In the genomic region with DNA sequence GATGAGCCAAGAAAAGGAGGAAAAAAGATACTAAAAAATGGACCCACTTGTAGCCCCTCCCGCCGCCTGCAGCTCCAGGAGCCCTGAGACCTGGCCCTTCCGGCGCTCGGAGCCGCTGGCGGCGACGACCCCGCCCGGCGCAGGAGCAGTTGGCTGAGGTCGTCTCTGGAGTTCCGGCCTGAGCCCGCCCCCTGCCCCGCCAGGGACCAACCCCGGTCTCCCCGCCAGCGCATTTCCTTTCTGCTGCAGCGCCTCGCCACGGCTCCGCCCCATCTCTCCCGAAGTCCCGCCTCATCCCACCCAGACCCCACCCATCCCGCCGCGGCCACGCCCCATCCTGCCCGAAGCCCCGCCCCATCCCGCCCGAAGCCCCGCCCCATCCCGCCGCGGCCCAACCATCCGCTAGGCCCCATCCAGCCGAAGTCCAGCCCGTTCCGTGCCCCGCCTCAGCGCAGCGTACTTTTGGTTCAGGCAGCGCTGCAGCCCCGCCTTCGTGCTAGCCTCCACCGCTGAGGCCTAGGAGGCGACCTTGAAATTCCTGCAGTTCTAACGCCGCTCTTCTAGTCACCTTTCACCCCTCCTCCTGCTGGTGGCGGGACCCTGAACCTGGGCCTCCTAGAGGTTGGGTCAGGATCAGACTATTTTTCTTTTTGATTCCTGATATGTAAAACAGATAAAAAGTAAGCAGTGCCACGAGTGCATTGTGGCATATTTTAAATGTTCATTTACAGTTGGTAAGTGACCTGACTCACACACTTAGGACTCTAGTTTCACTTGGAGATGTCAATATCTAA, we compare ENCODE assay signal across 1 cellular context.
TF ChIP-seq lines count a peak whose summit lies in the region.

A gene with protein sequence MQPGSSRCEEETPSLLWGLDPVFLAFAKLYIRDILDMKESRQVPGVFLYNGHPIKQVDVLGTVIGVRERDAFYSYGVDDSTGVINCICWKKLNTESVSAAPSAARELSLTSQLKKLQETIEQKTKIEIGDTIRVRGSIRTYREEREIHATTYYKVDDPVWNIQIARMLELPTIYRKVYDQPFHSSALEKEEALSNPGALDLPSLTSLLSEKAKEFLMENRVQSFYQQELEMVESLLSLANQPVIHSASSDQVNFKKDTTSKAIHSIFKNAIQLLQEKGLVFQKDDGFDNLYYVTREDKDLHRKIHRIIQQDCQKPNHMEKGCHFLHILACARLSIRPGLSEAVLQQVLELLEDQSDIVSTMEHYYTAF (minus strand): TSS at position 132 of the 794 bp plus-strand sequence. CDS start 590 bp downstream, outside the sequence.

TF ChIP-seq in HEK293, 187 proteins besides CTCF, POLR2A, EP300 and RAD21 (continued from another document):
- TF ChIP-seq, protein P1, sequence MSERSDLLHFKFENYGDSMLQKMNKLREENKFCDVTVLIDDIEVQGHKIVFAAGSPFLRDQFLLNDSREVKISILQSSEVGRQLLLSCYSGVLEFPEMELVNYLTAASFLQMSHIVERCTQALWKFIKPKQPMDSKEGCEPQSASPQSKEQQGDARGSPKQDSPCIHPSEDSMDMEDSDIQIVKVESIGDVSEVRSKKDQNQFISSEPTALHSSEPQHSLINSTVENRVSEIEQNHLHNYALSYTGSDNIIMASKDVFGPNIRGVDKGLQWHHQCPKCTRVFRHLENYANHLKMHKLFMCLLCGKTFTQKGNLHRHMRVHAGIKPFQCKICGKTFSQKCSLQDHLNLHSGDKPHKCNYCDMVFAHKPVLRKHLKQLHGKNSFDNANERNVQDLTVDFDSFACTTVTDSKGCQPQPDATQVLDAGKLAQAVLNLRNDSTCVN (tag by site-specific recombination; optimal IDR thresholded peaks at IDR 0.05): peak; percentile 44
- TF ChIP-seq FEZF1 (tag by site-specific recombination; IDR thresholded peaks at IDR 0.05): peak; percentile 67
- no peak for TF ChIP-seq ZNF558 (tag by site-specific recombination; IDR thresholded peaks at IDR 0.05)
- TF ChIP-seq, protein P2, sequence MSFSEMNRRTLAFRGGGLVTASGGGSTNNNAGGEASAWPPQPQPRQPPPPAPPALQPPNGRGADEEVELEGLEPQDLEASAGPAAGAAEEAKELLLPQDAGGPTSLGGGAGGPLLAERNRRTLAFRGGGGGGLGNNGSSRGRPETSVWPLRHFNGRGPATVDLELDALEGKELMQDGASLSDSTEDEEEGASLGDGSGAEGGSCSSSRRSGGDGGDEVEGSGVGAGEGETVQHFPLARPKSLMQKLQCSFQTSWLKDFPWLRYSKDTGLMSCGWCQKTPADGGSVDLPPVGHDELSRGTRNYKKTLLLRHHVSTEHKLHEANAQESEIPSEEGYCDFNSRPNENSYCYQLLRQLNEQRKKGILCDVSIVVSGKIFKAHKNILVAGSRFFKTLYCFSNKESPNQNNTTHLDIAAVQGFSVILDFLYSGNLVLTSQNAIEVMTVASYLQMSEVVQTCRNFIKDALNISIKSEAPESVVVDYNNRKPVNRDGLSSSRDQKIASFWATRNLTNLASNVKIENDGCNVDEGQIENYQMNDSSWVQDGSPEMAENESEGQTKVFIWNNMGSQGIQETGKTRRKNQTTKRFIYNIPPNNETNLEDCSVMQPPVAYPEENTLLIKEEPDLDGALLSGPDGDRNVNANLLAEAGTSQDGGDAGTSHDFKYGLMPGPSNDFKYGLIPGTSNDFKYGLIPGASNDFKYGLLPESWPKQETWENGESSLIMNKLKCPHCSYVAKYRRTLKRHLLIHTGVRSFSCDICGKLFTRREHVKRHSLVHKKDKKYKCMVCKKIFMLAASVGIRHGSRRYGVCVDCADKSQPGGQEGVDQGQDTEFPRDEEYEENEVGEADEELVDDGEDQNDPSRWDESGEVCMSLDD (tag by site-specific recombination; IDR thresholded peaks at IDR 0.05): no peak; the same call in 1 of the 2 replicates
- TF ChIP-seq, protein P3, sequence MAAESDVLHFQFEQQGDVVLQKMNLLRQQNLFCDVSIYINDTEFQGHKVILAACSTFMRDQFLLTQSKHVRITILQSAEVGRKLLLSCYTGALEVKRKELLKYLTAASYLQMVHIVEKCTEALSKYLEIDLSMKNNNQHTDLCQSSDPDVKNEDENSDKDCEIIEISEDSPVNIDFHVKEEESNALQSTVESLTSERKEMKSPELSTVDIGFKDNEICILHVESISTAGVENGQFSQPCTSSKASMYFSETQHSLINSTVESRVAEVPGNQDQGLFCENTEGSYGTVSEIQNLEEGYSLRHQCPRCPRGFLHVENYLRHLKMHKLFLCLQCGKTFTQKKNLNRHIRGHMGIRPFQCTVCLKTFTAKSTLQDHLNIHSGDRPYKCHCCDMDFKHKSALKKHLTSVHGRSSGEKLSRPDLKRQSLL (tag by site-specific recombination; IDR thresholded peaks at IDR 0.05): peak; percentile 95
- TF ChIP-seq, protein P4, sequence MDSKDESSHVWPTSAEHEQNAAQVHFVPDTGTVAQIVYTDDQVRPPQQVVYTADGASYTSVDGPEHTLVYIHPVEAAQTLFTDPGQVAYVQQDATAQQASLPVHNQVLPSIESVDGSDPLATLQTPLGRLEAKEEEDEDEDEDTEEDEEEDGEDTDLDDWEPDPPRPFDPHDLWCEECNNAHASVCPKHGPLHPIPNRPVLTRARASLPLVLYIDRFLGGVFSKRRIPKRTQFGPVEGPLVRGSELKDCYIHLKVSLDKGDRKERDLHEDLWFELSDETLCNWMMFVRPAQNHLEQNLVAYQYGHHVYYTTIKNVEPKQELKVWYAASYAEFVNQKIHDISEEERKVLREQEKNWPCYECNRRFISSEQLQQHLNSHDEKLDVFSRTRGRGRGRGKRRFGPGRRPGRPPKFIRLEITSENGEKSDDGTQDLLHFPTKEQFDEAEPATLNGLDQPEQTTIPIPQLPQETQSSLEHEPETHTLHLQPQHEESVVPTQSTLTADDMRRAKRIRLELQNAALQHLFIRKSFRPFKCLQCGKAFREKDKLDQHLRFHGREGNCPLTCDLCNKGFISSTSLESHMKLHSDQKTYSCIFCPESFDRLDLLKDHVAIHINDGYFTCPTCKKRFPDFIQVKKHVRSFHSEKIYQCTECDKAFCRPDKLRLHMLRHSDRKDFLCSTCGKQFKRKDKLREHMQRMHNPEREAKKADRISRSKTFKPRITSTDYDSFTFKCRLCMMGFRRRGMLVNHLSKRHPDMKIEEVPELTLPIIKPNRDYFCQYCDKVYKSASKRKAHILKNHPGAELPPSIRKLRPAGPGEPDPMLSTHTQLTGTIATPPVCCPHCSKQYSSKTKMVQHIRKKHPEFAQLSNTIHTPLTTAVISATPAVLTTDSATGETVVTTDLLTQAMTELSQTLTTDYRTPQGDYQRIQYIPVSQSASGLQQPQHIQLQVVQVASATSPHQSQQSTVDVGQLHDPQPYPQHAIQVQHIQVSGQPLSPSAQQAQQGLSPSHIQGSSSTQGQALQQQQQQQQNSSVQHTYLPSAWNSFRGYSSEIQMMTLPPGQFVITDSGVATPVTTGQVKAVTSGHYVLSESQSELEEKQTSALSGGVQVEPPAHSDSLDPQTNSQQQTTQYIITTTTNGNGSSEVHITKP (tag by site-specific recombination; IDR thresholded peaks at IDR 0.05): peak; percentile 82
- peak; percentile 80 for TF ChIP-seq ZNF335 (tag by site-specific recombination; conservative IDR thresholded peaks at IDR 0.05)
- TF ChIP-seq, protein P5, sequence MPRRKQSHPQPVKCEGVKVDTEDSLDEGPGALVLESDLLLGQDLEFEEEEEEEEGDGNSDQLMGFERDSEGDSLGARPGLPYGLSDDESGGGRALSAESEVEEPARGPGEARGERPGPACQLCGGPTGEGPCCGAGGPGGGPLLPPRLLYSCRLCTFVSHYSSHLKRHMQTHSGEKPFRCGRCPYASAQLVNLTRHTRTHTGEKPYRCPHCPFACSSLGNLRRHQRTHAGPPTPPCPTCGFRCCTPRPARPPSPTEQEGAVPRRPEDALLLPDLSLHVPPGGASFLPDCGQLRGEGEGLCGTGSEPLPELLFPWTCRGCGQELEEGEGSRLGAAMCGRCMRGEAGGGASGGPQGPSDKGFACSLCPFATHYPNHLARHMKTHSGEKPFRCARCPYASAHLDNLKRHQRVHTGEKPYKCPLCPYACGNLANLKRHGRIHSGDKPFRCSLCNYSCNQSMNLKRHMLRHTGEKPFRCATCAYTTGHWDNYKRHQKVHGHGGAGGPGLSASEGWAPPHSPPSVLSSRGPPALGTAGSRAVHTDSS (tag by site-specific recombination; IDR thresholded peaks at IDR 0.05): no peak
- TF ChIP-seq, protein P6, sequence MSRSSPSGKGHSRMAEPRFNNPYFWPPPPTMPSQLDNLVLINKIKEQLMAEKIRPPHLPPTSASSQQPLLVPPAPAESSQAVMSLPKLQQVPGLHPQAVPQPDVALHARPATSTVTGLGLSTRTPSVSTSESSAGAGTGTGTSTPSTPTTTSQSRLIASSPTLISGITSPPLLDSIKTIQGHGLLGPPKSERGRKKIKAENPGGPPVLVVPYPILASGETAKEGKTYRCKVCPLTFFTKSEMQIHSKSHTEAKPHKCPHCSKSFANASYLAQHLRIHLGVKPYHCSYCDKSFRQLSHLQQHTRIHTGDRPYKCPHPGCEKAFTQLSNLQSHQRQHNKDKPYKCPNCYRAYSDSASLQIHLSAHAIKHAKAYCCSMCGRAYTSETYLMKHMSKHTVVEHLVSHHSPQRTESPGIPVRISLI (tag by site-specific recombination; IDR thresholded peaks at IDR 0.05): no peak
